In genomic region chr17:28712037-28712704, GRCh38 we compare ENCODE assay signal across 8 cellular contexts. TPM values are rescaled to one million over a fixed set of nuclear protein-coding genes. Genes with fewer than 3 reads are reported as not detected.
DNase-seq lines count a peak whose midpoint lies in the region; ATAC-seq and TF ChIP-seq lines count a peak whose summit lies in the region.

No MANE protein-coding gene starts in this region.

- H3K27me3 ChIP-seq in Peyer's patch = no peaks in the 10 kb centered on the region

- H3K36me3 ChIP-seq in Peyer's patch = peaks cover 0 to 13% (median 0%) of the 10 kb centered on the region in 3 donors

- H3K4me3 Mint-ChIP-seq in activated naive CD8-positive, alpha-beta T cell treated with anti-CD3 and anti-CD28 coated beads, Interleukin-2, amount 10 ng/mL, durations not matched to agents 7 days and 5 days = peak overlapping the region; percentile 95

- H3K4me1 ChIP-seq in Peyer's patch = peaks cover 0 to 34% (median 1%) of the 10 kb centered on the region in 4 donors

- no peaks in the 10 kb centered on the region for H3K9me3 Mint-ChIP-seq in activated naive CD8-positive, alpha-beta T cell treated with anti-CD3 and anti-CD28 coated beads, Interleukin-2, amount 10 ng/mL, durations not matched to agents 7 days and 5 days

- H3K4me3 ChIP-seq in Peyer's patch = peak overlapping the region; percentile 65 to 71 (median 66)

- no peaks in the 10 kb centered on the region for H3K9me3 ChIP-seq in Peyer's patch

- peak overlapping the region; percentile 78 to 96 (median 88) for H3K27ac ChIP-seq in Peyer's patch

- H3K27me3 Mint-ChIP-seq in activated naive CD8-positive, alpha-beta T cell treated with anti-CD3 and anti-CD28 coated beads, Interleukin-2, amount 10 ng/mL, durations not matched to agents 7 days and 5 days = peaks cover 22% of the 10 kb centered on the region

- DNase-seq in Peyer's patch (peak in 2 of 3 donors; percentile 67 to 82), islet precursor cell (peak; percentile 91), Ammon's horn (ENCODE audit: low spot score) (no peak), RPMI8226 (no peak)
- DNase-seq in activated naive CD8-positive, alpha-beta T cell treated with anti-CD3 and anti-CD28 coated beads, Interleukin-2, amount 10 ng/mL, durations not matched to agents 7 days and 5 days = peak; percentile 70
- DNase-seq in stimulated activated CD4-positive, alpha-beta T cell treated with anti-CD3 and anti-CD28 coated beads, Interleukin-4, amount 100 ng/mL, for 48 hours (ENCODE audit: low read depth in 2 of 2) = peak; percentile 58 to 66

- TF ChIP-seq CTCF in Peyer's patch (IDR thresholded peaks at IDR 0.05) = no peak

- POLR2A ChIA-PET in activated naive CD8-positive, alpha-beta T cell treated with anti-CD3 and anti-CD28 coated beads, Interleukin-2, amount 10 ng/mL, durations not matched to agents 7 days and 5 days (lab: Charles Lee) = interaction anchor here (0.6 to 3.3 kb wide), 13 partner anchors 9 to 239 kb away, joined by 3 to 50 read pairs (median 6); partner anchors contain the start of genes ALDOC, BLTP2, FLOT2 and NEK8

- peak; percentile 4 for ATAC-seq in GM21390 (IDR thresholded peaks at IDR 0.05; ENCODE audit: unreplicated experiment)
- ATAC-seq in activated naive CD8-positive, alpha-beta T cell treated with anti-CD3 and anti-CD28 coated beads, Interleukin-2, amount 10 ng/mL, durations not matched to agents 7 days and 5 days (ENCODE audit: low read depth) = peak; percentile 51
- ATAC-seq in HG03342 (IDR thresholded peaks at IDR 0.05; ENCODE audit: unreplicated experiment) = no peak

- peaks cover 20% of the 10 kb centered on the region for H3K4me1 Mint-ChIP-seq in activated naive CD8-positive, alpha-beta T cell treated with anti-CD3 and anti-CD28 coated beads, Interleukin-2, amount 10 ng/mL, durations not matched to agents 7 days and 5 days

- H3K27ac Mint-ChIP-seq in activated naive CD8-positive, alpha-beta T cell treated with anti-CD3 and anti-CD28 coated beads, Interleukin-2, amount 10 ng/mL, durations not matched to agents 7 days and 5 days = peak overlapping the region; percentile 99

- TF ChIP-seq POLR2A in Peyer's patch (IDR thresholded peaks at IDR 0.05) = no peak

- H3K36me3 Mint-ChIP-seq in activated naive CD8-positive, alpha-beta T cell treated with anti-CD3 and anti-CD28 coated beads, Interleukin-2, amount 10 ng/mL, durations not matched to agents 7 days and 5 days = peaks cover 6% of the 10 kb centered on the region

RNA-seq across cellular contexts. Expression of gene PROCA1, which starts 0.5 kb away (rescaled TPM):
- 1 to 10 TPM in 3 of 4 donors, not detected in 1; 1.7 to 3.5 (median 3.1) TPM for total RNA-seq in Peyer's patch
- 10 to 100 TPM; 12.0 to 12.1 TPM for total RNA-seq in activated naive CD8-positive, alpha-beta T cell treated with anti-CD3 and anti-CD28 coated beads, Interleukin-2, amount 10 ng/mL, durations not matched to agents 7 days and 5 days

RNA-seq across cellular contexts. Expression of gene RAB34, which starts 5.5 kb away (rescaled TPM):
- 10 to 100 TPM; 14.5 to 69.3 (median 30.2) TPM for total RNA-seq in Peyer's patch
- 1 to 10 TPM; 7.3 to 8.2 TPM for total RNA-seq in activated naive CD8-positive, alpha-beta T cell treated with anti-CD3 and anti-CD28 coated beads, Interleukin-2, amount 10 ng/mL, durations not matched to agents 7 days and 5 days

RNA-seq across cellular contexts. Expression of gene RPL23A, which starts 7.6 kb away (rescaled TPM):
- total RNA-seq in Peyer's patch = 100 to 1,000 TPM; 214 to 675 (median 268) TPM
- total RNA-seq in activated naive CD8-positive, alpha-beta T cell treated with anti-CD3 and anti-CD28 coated beads, Interleukin-2, amount 10 ng/mL, durations not matched to agents 7 days and 5 days = 1,000 to 10,000 TPM; 2,286 to 2,290 TPM

RNA-seq across cellular contexts. Expression of gene TLCD1, which starts 13.9 kb away (rescaled TPM):
- total RNA-seq in Peyer's patch = 1 to 10 TPM; 3.3 to 9.1 (median 5.8) TPM
- 1 to 10 TPM; 1.6 to 2.2 TPM for total RNA-seq in activated naive CD8-positive, alpha-beta T cell treated with anti-CD3 and anti-CD28 coated beads, Interleukin-2, amount 10 ng/mL, durations not matched to agents 7 days and 5 days

RNA-seq across cellular contexts. Expression of gene NEK8, which starts 16.4 kb away (rescaled TPM):
- 10 to 100 TPM in 2 of 4 donors, 1 to 10 TPM in 2; 7.4 to 89.1 (median 14.0) TPM for total RNA-seq in Peyer's patch
- total RNA-seq in activated naive CD8-positive, alpha-beta T cell treated with anti-CD3 and anti-CD28 coated beads, Interleukin-2, amount 10 ng/mL, durations not matched to agents 7 days and 5 days = 1 to 10 TPM; 7.1 to 8.9 TPM

Comparison
In these comparisons a context has a peak if more than half of its experiments do, and no peak if none do; other contexts are left out.
1. DNase-seq: peak in Peyer's patch (2 of 3), activated naive CD8-positive, alpha-beta T cell treated with anti-CD3 and anti-CD28 coated beads, Interleukin-2, amount 10 ng/mL, durations not matched to agents 7 days and 5 days (single experiment), islet precursor cell (single experiment) and stimulated activated CD4-positive, alpha-beta T cell treated with anti-CD3 and anti-CD28 coated beads, Interleukin-4, amount 100 ng/mL, for 48 hours (2 of 2); none in Ammon's horn (single experiment) and RPMI8226 (single experiment).